ENCODE assay signal across 8 cellular contexts in the genomic region with DNA sequence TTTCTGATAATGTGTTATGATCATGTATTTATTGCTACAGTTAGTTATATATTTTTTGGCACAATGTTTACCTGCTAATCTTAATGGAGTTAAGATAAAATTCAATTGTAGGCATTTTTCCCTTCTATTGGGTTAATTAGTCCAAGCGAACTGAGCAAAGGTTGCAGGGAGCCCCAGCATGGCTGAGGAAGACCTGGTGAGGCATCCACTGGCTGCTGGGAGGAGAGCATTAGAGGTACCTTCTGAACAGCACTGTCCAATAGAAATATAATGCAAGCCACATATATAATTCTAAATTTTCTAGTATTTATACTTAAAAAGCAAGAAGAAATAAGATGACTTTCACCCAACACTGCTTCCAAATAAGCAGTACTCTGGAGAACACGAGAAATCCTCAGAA. TPM values are rescaled to one million over a fixed set of nuclear protein-coding genes. Genes with fewer than 3 reads are reported as not detected.
DNase-seq lines count a peak whose midpoint lies in the region; ATAC-seq and TF ChIP-seq lines count a peak whose summit lies in the region.

No MANE protein-coding gene starts in this region.

- BruUV-seq in MCF 10A (replicated peaks; lab: Mats Ljungman, UMichigan), result no TSS peak

- no peaks in the 10 kb centered on the region for H3K9me3 ChIP-seq in CD8-positive, alpha-beta memory T cell (ENCODE audit: low read length)
- H3K9me3 ChIP-seq in muscle layer of colon (ENCODE audit: low read length), result no peaks in the 10 kb centered on the region

- peak overlapping the region; percentile 77 for H3K27ac ChIP-seq in CD8-positive, alpha-beta memory T cell (ENCODE audit: low read depth, low read length)
- peak overlapping the region; percentile 54 for H3K27ac ChIP-seq in muscle layer of colon (ENCODE audit: low read depth, low read length)

- POLR2A ChIA-PET in CD8-positive, alpha-beta memory T cell (lab: Charles Lee), result interaction anchor here (0.9 to 3.8 kb wide), 7 partner anchors 10 to 208 kb away, joined by 3 to 73 read pairs (median 6); a partner anchor contains a TSS
- POLR2A ChIA-PET in MCF 10A (lab: Yijun Ruan, JAX), result interaction anchor here (0.5 to 12.0 kb wide), 21 partner anchors 8 to 655 kb away, joined by 3 to 254 read pairs (median 5); a partner anchor contains a TSS

- peaks cover 21% of the 10 kb centered on the region for H3K4me1 ChIP-seq in CD8-positive, alpha-beta memory T cell (ENCODE audit: insufficient read depth, low read length)
- H3K4me1 ChIP-seq in muscle layer of colon (ENCODE audit: insufficient read depth, low read length), result peaks cover 21% of the 10 kb centered on the region

- intact Hi-C loops in MCF 10A (cut with micrococcal nuclease), result no loop called here

- CTCF ChIA-PET in CD8-positive, alpha-beta memory T cell (lab: Charles Lee), result interaction anchor here (0.9 to 1.5 kb wide), 7 partner anchors 9 to 177 kb away, joined by 3 to 8 read pairs (median 3); a partner anchor contains a TSS
- CTCF ChIA-PET in MCF 10A (lab: Yijun Ruan, JAX), result interaction anchor here (0.6 to 1.9 kb wide), 8 partner anchors 9 to 182 kb away, joined by 3 to 7 read pairs (median 4); a partner anchor contains a TSS

- DNase-seq in CD8-positive, alpha-beta memory T cell, result no peak
- no peak for DNase-seq in MCF 10A (ENCODE audit: unreplicated experiment)
- no peak for DNase-seq in putamen (ENCODE audit: low spot score)
- DNase-seq in SK-N-DZ (ENCODE audit: low spot score), result no peak
- no peak for DNase-seq in stimulated activated CD4-positive, alpha-beta T cell treated with anti-CD3 and anti-CD28 coated beads, Interleukin-15, amount 100 ng/mL, for 24 hours

- peak overlapping the region; percentile 76 for H3K9ac ChIP-seq in muscle layer of colon (ENCODE audit: low read length)

- ATAC-seq in HG03066 (IDR thresholded peaks at IDR 0.05; ENCODE audit: low read depth, unreplicated experiment), result peak; percentile 11
- ATAC-seq in HG02571 (IDR thresholded peaks at IDR 0.05; ENCODE audit: unreplicated experiment), result no peak

- peak overlapping the region; percentile 86 to 97 (median 96) for H3K4me3 Mint-ChIP-seq in CD8-positive, alpha-beta memory T cell
- H3K4me3 Mint-ChIP-seq in MCF 10A (ENCODE audit: unreplicated experiment), result peak overlapping the region; percentile 83

- H3K27me3 ChIP-seq in CD8-positive, alpha-beta memory T cell (ENCODE audit: insufficient read depth, low read length, poor library complexity, severe bottlenecking), result no peaks in the 10 kb centered on the region
- no peaks in the 10 kb centered on the region for H3K27me3 ChIP-seq in muscle layer of colon (ENCODE audit: control insufficient read depth in 1 of 2, insufficient read depth in 2 of 2, low read length in 2 of 2)

- peaks cover 0 to 15% (median 3%) of the 10 kb centered on the region in 3 donors for H3K36me3 Mint-ChIP-seq in CD8-positive, alpha-beta memory T cell
- peaks cover 16% of the 10 kb centered on the region for H3K36me3 Mint-ChIP-seq in MCF 10A (ENCODE audit: insufficient read depth, unreplicated experiment)

- H3K27me3 Mint-ChIP-seq in CD8-positive, alpha-beta memory T cell, result peaks cover 8 to 28% of the 10 kb centered on the region in 2 donors
- peaks cover 8% of the 10 kb centered on the region for H3K27me3 Mint-ChIP-seq in MCF 10A (ENCODE audit: insufficient read depth, unreplicated experiment)

- no peaks in the 10 kb centered on the region for H3K9me3 Mint-ChIP-seq in CD8-positive, alpha-beta memory T cell
- no peaks in the 10 kb centered on the region for H3K9me3 Mint-ChIP-seq in MCF 10A (ENCODE audit: unreplicated experiment)

- peak overlapping the region; percentile 87 to 99 (median 98) for H3K27ac Mint-ChIP-seq in CD8-positive, alpha-beta memory T cell
- peak overlapping the region; percentile 97 for H3K27ac Mint-ChIP-seq in MCF 10A (ENCODE audit: low read depth, unreplicated experiment)

- no peak for TF ChIP-seq CTCF in MCF 10A (IDR thresholded peaks at IDR 0.05; ENCODE audit: unreplicated experiment)

- peaks cover 19 to 37% (median 36%) of the 10 kb centered on the region in 3 donors for H3K4me1 Mint-ChIP-seq in CD8-positive, alpha-beta memory T cell
- peaks cover 8% of the 10 kb centered on the region for H3K4me1 Mint-ChIP-seq in MCF 10A (ENCODE audit: insufficient read depth, unreplicated experiment)

- H3K4me3 ChIP-seq in CD8-positive, alpha-beta memory T cell (ENCODE audit: low read length), result peak overlapping the region; percentile 81
- peak overlapping the region; percentile 71 to 83 for H3K4me3 ChIP-seq in muscle layer of colon (ENCODE audit: low read depth in 1 of 2, low read length in 2 of 2)

- H3K36me3 ChIP-seq in CD8-positive, alpha-beta memory T cell (ENCODE audit: insufficient read depth, low read length), result no peaks in the 10 kb centered on the region
- H3K36me3 ChIP-seq in muscle layer of colon (ENCODE audit: insufficient read depth, low read length), result peaks cover 7% of the 10 kb centered on the region

RNA-seq across cellular contexts. Expression of a gene that starts 0.7 kb away (rescaled TPM):
- total RNA-seq in CD8-positive, alpha-beta memory T cell, result 10 to 100 TPM; 70.0 to 73.0 TPM
- 72.3 TPM for polyA plus RNA-seq in CD8-positive, alpha-beta memory T cell
- 33.5 and 34.9 TPM in 2 replicates for total RNA-seq in MCF 10A (2022)
- polyA plus RNA-seq in SK-N-DZ (2014; cell fraction: cytosol; rRNA removed), result 58.8 and 65.7 TPM in 2 replicates
- polyA plus RNA-seq in SK-N-DZ (2014; cell fraction: nucleus; rRNA removed), result 31.6 and 46.0 TPM in 2 replicates

RNA-seq across cellular contexts. Expression of a gene that starts 17.9 kb away (rescaled TPM):
- total RNA-seq in CD8-positive, alpha-beta memory T cell, result 10 to 100 TPM; 45.0 to 45.1 TPM
- polyA plus RNA-seq in CD8-positive, alpha-beta memory T cell, result 14.7 TPM
- 34.3 and 36.0 TPM in 2 replicates for total RNA-seq in MCF 10A (2022)
- polyA plus RNA-seq in SK-N-DZ (2014; cell fraction: cytosol; rRNA removed), result 121 and 122 TPM in 2 replicates
- 382 and 397 TPM in 2 replicates for polyA plus RNA-seq in SK-N-DZ (2014; cell fraction: nucleus; rRNA removed)

RNA-seq across cellular contexts. Expression of a gene that starts 18.7 kb away (rescaled TPM):
- 10 to 100 TPM; 48.3 to 52.0 TPM for total RNA-seq in CD8-positive, alpha-beta memory T cell
- 58.1 TPM for polyA plus RNA-seq in CD8-positive, alpha-beta memory T cell
- 38.4 and 50.4 TPM in 2 replicates for total RNA-seq in MCF 10A (2022)
- polyA plus RNA-seq in SK-N-DZ (2014; cell fraction: cytosol; rRNA removed), result 116 and 131 TPM in 2 replicates
- polyA plus RNA-seq in SK-N-DZ (2014; cell fraction: nucleus; rRNA removed), result 143 and 165 TPM in 2 replicates

RNA-seq across cellular contexts. Expression of a gene that starts 19.9 kb away (rescaled TPM):
- 1 to 10 TPM; 1.3 to 1.5 TPM for total RNA-seq in CD8-positive, alpha-beta memory T cell
- 0.81 TPM for polyA plus RNA-seq in CD8-positive, alpha-beta memory T cell
- total RNA-seq in MCF 10A (2022), result 0.26 and 0.54 TPM in 2 replicates
- 0.59 and 1.3 TPM in 2 replicates for polyA plus RNA-seq in SK-N-DZ (2014; cell fraction: cytosol; rRNA removed)
- polyA plus RNA-seq in SK-N-DZ (2014; cell fraction: nucleus; rRNA removed), result 1.3 and 6.0 TPM in 2 replicates

RNA-seq across cellular contexts. Expression of a gene that starts 38.9 kb away (rescaled TPM):
- total RNA-seq in CD8-positive, alpha-beta memory T cell, result under 1 TPM; 0.20 to 0.22 TPM
- polyA plus RNA-seq in CD8-positive, alpha-beta memory T cell, result not detected
- not detected in 2 replicates for total RNA-seq in MCF 10A (2022)
- 5.9 and 7.1 TPM in 2 replicates for polyA plus RNA-seq in SK-N-DZ (2014; cell fraction: cytosol; rRNA removed)
- polyA plus RNA-seq in SK-N-DZ (2014; cell fraction: nucleus; rRNA removed), result 4.6 and 5.6 TPM in 2 replicates
